21 cellular contexts compared by ENCODE assay signal in the genomic region with DNA sequence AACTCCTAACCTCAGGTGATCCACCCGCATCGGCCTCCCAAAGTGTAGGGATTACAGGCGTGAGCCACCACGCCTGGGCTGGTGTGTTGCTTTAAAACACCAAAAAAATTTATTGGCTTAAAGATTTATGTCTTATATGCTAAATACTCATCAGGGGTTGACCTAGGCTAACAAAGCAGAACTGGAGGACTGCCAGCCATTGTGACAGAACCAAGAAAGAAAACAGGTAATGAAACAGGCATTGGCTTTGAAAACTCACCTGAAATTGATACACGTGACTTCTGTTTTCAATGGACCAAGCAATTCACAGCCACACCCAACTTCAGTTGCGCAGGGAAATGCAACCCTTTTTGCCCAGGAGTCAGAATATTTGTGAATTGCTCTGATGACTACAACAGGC. TPM values are rescaled to one million over a fixed set of nuclear protein-coding genes. Genes with fewer than 3 reads are reported as not detected.
DNase-seq lines count a peak whose midpoint lies in the region; TF ChIP-seq lines count a peak whose summit lies in the region.
"Had no signal": no experiment of that assay in that cellular context is flagged by ENCODE, and none has a peak within 500 bp of the region (broad histone marks: within the 10 kb centered on the region; RNA-seq: fewer than 3 reads in every experiment).

No MANE protein-coding gene starts in this region.

- H3K4me1 ChIP-seq in breast epithelium (no peaks in the 10 kb centered on the region), neutrophil (ENCODE audit: control insufficient read depth in 1 of 2, insufficient read depth in 1 of 2, low read depth in 1 of 2, low read length in 1 of 2) (peaks cover 32 to 33% of the 10 kb centered on the region in 2 experiments), uterus (no peaks in the 10 kb centered on the region), esophagus muscularis mucosa (peaks cover 0 to 9% (median 7%) of the 10 kb centered on the region in 4 donors)

- H3K27ac ChIP-seq in breast epithelium: peak overlapping the region; percentile 53 to 57
- peak overlapping the region; percentile 77 for H3K27ac ChIP-seq in neutrophil
- H3K27ac ChIP-seq in uterus: no peak overlapping the region
- H3K27ac ChIP-seq in esophagus muscularis mucosa (replicated peaks in 1 of 4): no peak overlapping the region

- DNase-seq in CD14-positive monocyte (ENCODE audit: low spot score): no peak
- DNase-seq in GM12864 (ENCODE audit: low read depth): peak; percentile 49
- peak in 1 of 2 donors; percentile 34 for DNase-seq in breast epithelium (ENCODE audit: low spot score in 2 of 2)
- no peak for DNase-seq in uterus
- DNase-seq in activated T-helper 1 cell treated with anti-CD3 and anti-CD28 coated beads, Interleukin-12 subunit alpha, Interleukin-12 subunit beta, Interleukin-2, Interleukin-4 antibody, amounts not matched to agents 30 ng/mL and 10 ng/mL and 1 ng/mL, durations not matched to agents 14 hours and 24 hours and 36 hours (ENCODE audit: low spot score): no peak
- no peak for DNase-seq in esophagus muscularis mucosa (ENCODE audit: extremely low spot score)
- no peak for DNase-seq in NCI-H524 (lab: John Stamatoyannopoulos, UW)
- DNase-seq: activated CD4-positive, alpha-beta T cell treated with anti-CD3 and anti-CD28 coated beads, Interleukin-2, amount 50 U/mL, for 1 hour; activated naive CD8-positive, alpha-beta T cell treated with anti-CD3 and anti-CD28 coated beads, Interleukin-2, amount 50 U/mL, for 24 hours; activated T-cell treated with anti-CD3 and anti-CD28 coated beads, Interleukin-2, amount 50 U/mL, for 48 hours; CD4-positive, alpha-beta T cell; NCI-H2081; retina; stimulated activated CD4-positive, alpha-beta T cell treated with anti-CD3 and anti-CD28 coated beads, Interleukin-2, amount 100 ng/mL, for 48 hours; T-helper 9 cell had no signal

- H3K4me3 ChIP-seq in GM12864 (ENCODE audit: low read depth, low read length) (no peak overlapping the region), breast epithelium (no peak overlapping the region), neutrophil (ENCODE audit: low read depth in 1 of 2, low read length in 1 of 2) (peak overlapping the region; percentile 23 to 32), uterus (no peak overlapping the region), esophagus muscularis mucosa (no peak overlapping the region)
- H3K4me3 ChIP-seq: testis had no signal

- no peak for TF ChIP-seq EP300 in esophagus muscularis mucosa (IDR thresholded peaks at IDR 0.05)

- H3K27ac Mint-ChIP-seq in CD14-positive monocyte: peak overlapping the region; percentile 73 to 91 (median 85)
- H3K27ac Mint-ChIP-seq in activated T-helper 1 cell treated with anti-CD3 and anti-CD28 coated beads, Interleukin-12 subunit alpha, Interleukin-12 subunit beta, Interleukin-2, Interleukin-4 antibody, amounts not matched to agents 30 ng/mL and 10 ng/mL and 1 ng/mL, durations not matched to agents 14 hours and 24 hours and 36 hours: no peak overlapping the region
- H3K27ac Mint-ChIP-seq: activated naive CD8-positive, alpha-beta T cell treated with anti-CD3 and anti-CD28 coated beads, Interleukin-2, amount 50 U/mL, for 24 hours; CD4-positive, alpha-beta T cell had no signal

- H3K4me3 Mint-ChIP-seq in CD14-positive monocyte: peak overlapping the region in 1 of 2 donors; percentile 71
- H3K4me3 Mint-ChIP-seq in activated T-helper 1 cell treated with anti-CD3 and anti-CD28 coated beads, Interleukin-12 subunit alpha, Interleukin-12 subunit beta, Interleukin-2, Interleukin-4 antibody, amounts not matched to agents 30 ng/mL and 10 ng/mL and 1 ng/mL, durations not matched to agents 14 hours and 24 hours and 36 hours: no peak overlapping the region
- H3K4me3 Mint-ChIP-seq: activated naive CD8-positive, alpha-beta T cell treated with anti-CD3 and anti-CD28 coated beads, Interleukin-2, amount 50 U/mL, for 24 hours; central memory CD8-positive, alpha-beta T cell; endodermal cell; natural killer cell treated with Interleukin-12 subunit alpha and Interleukin-12 subunit beta and Interleukin-15 and Interleukin-18, amount 100 ng/mL, for 72 hours had no signal

- H3K27me3 Mint-ChIP-seq in CD14-positive monocyte (ENCODE audit: low read depth in 3 of 3): no peaks in the 10 kb centered on the region
- H3K27me3 Mint-ChIP-seq in activated T-helper 1 cell treated with anti-CD3 and anti-CD28 coated beads, Interleukin-12 subunit alpha, Interleukin-12 subunit beta, Interleukin-2, Interleukin-4 antibody, amounts not matched to agents 30 ng/mL and 10 ng/mL and 1 ng/mL, durations not matched to agents 14 hours and 24 hours and 36 hours (ENCODE audit: insufficient read depth): no peaks in the 10 kb centered on the region
- H3K27me3 Mint-ChIP-seq: activated naive CD8-positive, alpha-beta T cell treated with anti-CD3 and anti-CD28 coated beads, Interleukin-2, amount 50 U/mL, for 24 hours; CD4-positive, alpha-beta T cell; central memory CD8-positive, alpha-beta T cell; natural killer cell treated with Interleukin-12 subunit alpha and Interleukin-12 subunit beta and Interleukin-15 and Interleukin-18, amount 100 ng/mL, for 72 hours had no signal

- H3K9me3 ChIP-seq in breast epithelium (no peaks in the 10 kb centered on the region), neutrophil (no peaks in the 10 kb centered on the region), uterus (no peaks in the 10 kb centered on the region), esophagus muscularis mucosa (no peaks in the 10 kb centered on the region)
- H3K9me3 ChIP-seq: testis had no signal

- peaks cover 10 to 17% of the 10 kb centered on the region in 2 donors for H3K36me3 Mint-ChIP-seq in CD14-positive monocyte
- H3K36me3 Mint-ChIP-seq in activated T-helper 1 cell treated with anti-CD3 and anti-CD28 coated beads, Interleukin-12 subunit alpha, Interleukin-12 subunit beta, Interleukin-2, Interleukin-4 antibody, amounts not matched to agents 30 ng/mL and 10 ng/mL and 1 ng/mL, durations not matched to agents 14 hours and 24 hours and 36 hours (ENCODE audit: low read depth): peaks cover 6% of the 10 kb centered on the region
- H3K36me3 Mint-ChIP-seq: natural killer cell treated with Interleukin-12 subunit alpha and Interleukin-12 subunit beta and Interleukin-15 and Interleukin-18, amount 100 ng/mL, for 72 hours had no signal

- peaks cover 34% of the 10 kb centered on the region for H3K4me1 Mint-ChIP-seq in CD14-positive monocyte
- H3K4me1 Mint-ChIP-seq in activated T-helper 1 cell treated with anti-CD3 and anti-CD28 coated beads, Interleukin-12 subunit alpha, Interleukin-12 subunit beta, Interleukin-2, Interleukin-4 antibody, amounts not matched to agents 30 ng/mL and 10 ng/mL and 1 ng/mL, durations not matched to agents 14 hours and 24 hours and 36 hours (ENCODE audit: low read depth): peaks cover 31% of the 10 kb centered on the region

- H3K27me3 ChIP-seq in breast epithelium: no peaks in the 10 kb centered on the region
- no peaks in the 10 kb centered on the region for H3K27me3 ChIP-seq in neutrophil
- no peaks in the 10 kb centered on the region for H3K27me3 ChIP-seq in uterus
- H3K27me3 ChIP-seq in esophagus muscularis mucosa: no peaks in the 10 kb centered on the region
- H3K27me3 ChIP-seq: testis had no signal

- H3K9me3 Mint-ChIP-seq in CD14-positive monocyte: peaks cover 0 to 3% (median 0%) of the 10 kb centered on the region in 7 donors
- H3K9me3 Mint-ChIP-seq in activated T-helper 1 cell treated with anti-CD3 and anti-CD28 coated beads, Interleukin-12 subunit alpha, Interleukin-12 subunit beta, Interleukin-2, Interleukin-4 antibody, amounts not matched to agents 30 ng/mL and 10 ng/mL and 1 ng/mL, durations not matched to agents 14 hours and 24 hours and 36 hours: no peaks in the 10 kb centered on the region
- H3K9me3 Mint-ChIP-seq: activated naive CD8-positive, alpha-beta T cell treated with anti-CD3 and anti-CD28 coated beads, Interleukin-2, amount 50 U/mL, for 24 hours; CD4-positive, alpha-beta T cell; central memory CD8-positive, alpha-beta T cell; natural killer cell treated with Interleukin-12 subunit alpha and Interleukin-12 subunit beta and Interleukin-15 and Interleukin-18, amount 100 ng/mL, for 72 hours had no signal

- H3K36me3 ChIP-seq in breast epithelium (no peaks in the 10 kb centered on the region), neutrophil (peaks cover 13% of the 10 kb centered on the region), uterus (no peaks in the 10 kb centered on the region), esophagus muscularis mucosa (peaks cover 0 to 17% (median under 1%) of the 10 kb centered on the region in 4 donors)

- intact Hi-C loops in CD14-positive monocyte (cut with micrococcal nuclease): loop anchor here in 1 of 2 donors (10.0 kb wide), 1 partner anchor 80 kb away; a partner anchor contains a TSS
- intact Hi-C loops in breast epithelium (cut with DNase I; ENCODE audit: low total_unique reads): no loop called here
- intact Hi-C loops in uterus (cut with DNase I; ENCODE audit: low total_unique reads): no loop called here
- intact Hi-C loops in activated T-helper 1 cell treated with anti-CD3 and anti-CD28 coated beads, Interleukin-12 subunit alpha, Interleukin-12 subunit beta, Interleukin-2, Interleukin-4 antibody, amounts not matched to agents 30 ng/mL and 10 ng/mL and 1 ng/mL, durations not matched to agents 14 hours and 24 hours and 36 hours (cut with micrococcal nuclease): loop anchor here (5.0 kb wide), 1 partner anchor 153 kb away; no protein-coding TSS in a partner anchor
- intact Hi-C loops in esophagus muscularis mucosa (cut with DNase I): loop anchor here (5.0 kb wide), 2 partner anchors 78 to 128 kb away; a partner anchor contains a TSS

- WGBS in esophagus muscularis mucosa: 86% methylated on average over 6 of the region's 6 CpGs

- no peak for TF ChIP-seq POLR2A in breast epithelium (IDR thresholded peaks at IDR 0.05)
- no peak for TF ChIP-seq POLR2A in uterus (IDR thresholded peaks at IDR 0.05)
- no peak for TF ChIP-seq POLR2A in esophagus muscularis mucosa (IDR thresholded peaks at IDR 0.05; ENCODE audit: low read depth)

- TF ChIP-seq CTCF in CD14-positive monocyte (IDR thresholded peaks at IDR 0.05) (no peak), GM12864 (IDR thresholded peaks at IDR 0.05; ENCODE audit: low read depth, low read length, missing control alignments) (no peak), breast epithelium (IDR thresholded peaks at IDR 0.05) (no peak), neutrophil (IDR thresholded peaks at IDR 0.05) (no peak), uterus (IDR thresholded peaks at IDR 0.05) (no peak), esophagus muscularis mucosa (IDR thresholded peaks at IDR 0.05) (no peak)

RNA-seq across cellular contexts. Expression of a gene that starts 4.9 kb away (rescaled TPM):
- 10 to 100 TPM; 18.8 to 26.5 TPM for polyA plus RNA-seq in CD14-positive monocyte
- 10 to 100 TPM; 17.8 to 31.8 (median 27.1) TPM for total RNA-seq in breast epithelium
- total RNA-seq in uterus: 10 to 100 TPM; 12.3 to 27.1 (median 21.1) TPM
- 20.5 and 20.6 TPM in 2 replicates for total RNA-seq in activated T-helper 1 cell treated with anti-CD3 and anti-CD28 coated beads, Interleukin-12 subunit alpha, Interleukin-12 subunit beta, Interleukin-2, Interleukin-4 antibody, amounts not matched to agents 30 ng/mL and 10 ng/mL and 1 ng/mL, durations not matched to agents 14 hours and 24 hours and 36 hours
- total RNA-seq in esophagus muscularis mucosa: 10 to 100 TPM; 11.4 to 23.7 (median 17.1) TPM

RNA-seq across cellular contexts. Expression of a gene that starts 46.0 kb away (rescaled TPM):
- under 1 TPM; 0.10 to 0.20 TPM for polyA plus RNA-seq in CD14-positive monocyte
- 10 to 100 TPM in 2 of 3 donors, 1 to 10 TPM in 1; 7.8 to 13.3 (median 11.1) TPM for total RNA-seq in breast epithelium
- 10 to 100 TPM in 3 of 4 donors, 1 to 10 TPM in 1; 2.4 to 40.1 (median 15.1) TPM for total RNA-seq in uterus
- 6.2 TPM in 2 replicates for total RNA-seq in activated T-helper 1 cell treated with anti-CD3 and anti-CD28 coated beads, Interleukin-12 subunit alpha, Interleukin-12 subunit beta, Interleukin-2, Interleukin-4 antibody, amounts not matched to agents 30 ng/mL and 10 ng/mL and 1 ng/mL, durations not matched to agents 14 hours and 24 hours and 36 hours
- total RNA-seq in esophagus muscularis mucosa: 10 to 100 TPM; 17.4 to 26.1 (median 19.2) TPM

RNA-seq across cellular contexts. Expression of a gene that starts 54.9 kb away (rescaled TPM):
- polyA plus RNA-seq in CD14-positive monocyte: 10 to 100 TPM; 35.8 to 46.2 TPM
- total RNA-seq in breast epithelium: 10 to 100 TPM; 35.1 to 42.6 (median 36.4) TPM
- total RNA-seq in uterus: 10 to 100 TPM in 2 of 4 donors, 1 to 10 TPM in 2; 2.6 to 21.0 (median 10.6) TPM
- 29.0 TPM in 2 replicates for total RNA-seq in activated T-helper 1 cell treated with anti-CD3 and anti-CD28 coated beads, Interleukin-12 subunit alpha, Interleukin-12 subunit beta, Interleukin-2, Interleukin-4 antibody, amounts not matched to agents 30 ng/mL and 10 ng/mL and 1 ng/mL, durations not matched to agents 14 hours and 24 hours and 36 hours
- total RNA-seq in esophagus muscularis mucosa: 10 to 100 TPM; 26.6 to 53.4 (median 42.7) TPM

RNA-seq across cellular contexts. Expression of a gene that starts 54.9 kb away (rescaled TPM):
- 1 to 10 TPM; 3.2 to 5.2 TPM for polyA plus RNA-seq in CD14-positive monocyte
- 10 to 100 TPM; 19.5 to 60.0 (median 40.1) TPM for total RNA-seq in breast epithelium
- total RNA-seq in uterus: 10 to 100 TPM in 2 of 4 donors, 1 to 10 TPM in 1, not detected in 1; 2.6 to 47.4 (median 14.1) TPM
- 19.3 and 22.4 TPM in 2 replicates for total RNA-seq in activated T-helper 1 cell treated with anti-CD3 and anti-CD28 coated beads, Interleukin-12 subunit alpha, Interleukin-12 subunit beta, Interleukin-2, Interleukin-4 antibody, amounts not matched to agents 30 ng/mL and 10 ng/mL and 1 ng/mL, durations not matched to agents 14 hours and 24 hours and 36 hours
- total RNA-seq in esophagus muscularis mucosa: 10 to 100 TPM; 10.3 to 22.1 (median 15.1) TPM
- total RNA-seq: H1 had no signal

RNA-seq across cellular contexts. Expression of a gene that starts 59.7 kb away (rescaled TPM):
- not detected for polyA plus RNA-seq in CD14-positive monocyte
- 100 to 1,000 TPM in 1 of 3 donors, 10 to 100 TPM in 2; 46.9 to 113 (median 62.5) TPM for total RNA-seq in breast epithelium
- 10 to 100 TPM in 3 of 4 donors, not detected in 1; 11.3 to 51.9 (median 42.3) TPM for total RNA-seq in uterus
- 30.3 and 36.8 TPM in 2 replicates for total RNA-seq in activated T-helper 1 cell treated with anti-CD3 and anti-CD28 coated beads, Interleukin-12 subunit alpha, Interleukin-12 subunit beta, Interleukin-2, Interleukin-4 antibody, amounts not matched to agents 30 ng/mL and 10 ng/mL and 1 ng/mL, durations not matched to agents 14 hours and 24 hours and 36 hours
- 10 to 100 TPM; 27.3 to 61.9 (median 41.1) TPM for total RNA-seq in esophagus muscularis mucosa
- total RNA-seq: H1 had no signal

Comparison
In these comparisons a context has a peak if more than half of its experiments do, and no peak if none do; other contexts are left out.
1. H3K4me3 ChIP-seq: peak in neutrophil (2 of 2); none in GM12864 (single experiment), breast epithelium (0 of 3), uterus (0 of 2) and esophagus muscularis mucosa (0 of 4).
2. H3K27ac ChIP-seq: peak in breast epithelium (2 of 2) and neutrophil (single experiment); none in uterus (0 of 2) and esophagus muscularis mucosa (0 of 4).
3. intact Hi-C loops: an anchor here in activated T-helper 1 cell treated with anti-CD3 and anti-CD28 coated beads, Interleukin-12 subunit alpha, Interleukin-12 subunit beta, Interleukin-2, Interleukin-4 antibody, amounts not matched to agents 30 ng/mL and 10 ng/mL and 1 ng/mL, durations not matched to agents 14 hours and 24 hours and 36 hours (5.0 kb wide) and esophagus muscularis mucosa (5.0 kb wide); none called in breast epithelium and uterus.